Comparison of ENCODE assay signal across 15 cellular contexts in the genomic region with DNA sequence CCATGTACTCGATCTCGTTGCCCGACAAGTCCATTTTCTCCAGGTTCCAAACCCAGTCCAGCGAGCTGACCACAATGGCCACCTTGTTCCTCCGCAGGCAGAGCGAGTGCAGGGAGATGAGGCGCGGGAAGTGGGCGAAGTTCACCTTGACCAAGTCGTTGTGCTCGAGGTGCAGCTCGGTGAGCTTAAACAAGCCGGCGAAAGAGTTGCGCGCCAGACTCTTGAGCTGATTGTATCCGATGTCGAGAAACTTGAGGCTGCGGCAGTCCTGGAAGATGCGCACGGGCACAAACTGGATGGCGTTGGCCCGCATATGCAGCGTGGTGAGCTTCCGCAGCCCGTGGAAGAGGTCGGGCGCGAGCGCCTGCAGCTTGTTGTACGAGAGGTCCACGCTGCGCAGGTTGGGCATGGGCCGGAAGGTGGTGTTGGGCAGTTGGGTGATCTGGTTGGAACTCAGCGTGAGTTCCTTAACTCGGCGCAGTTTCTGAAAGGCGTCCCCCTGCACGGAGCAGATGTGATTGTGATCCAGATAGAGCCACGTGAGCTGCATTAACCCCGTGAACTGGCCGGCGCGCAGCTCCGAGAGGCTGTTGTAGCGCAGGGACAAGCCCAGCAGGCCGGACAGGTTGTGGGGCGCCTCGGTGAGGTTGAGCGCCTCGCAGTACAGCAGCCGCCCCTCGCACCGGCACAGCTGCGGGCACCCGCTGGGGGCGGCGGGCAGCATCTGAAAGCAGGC. TPM values are rescaled to one million over a fixed set of nuclear protein-coding genes. Genes with fewer than 3 reads are reported as not detected.
DNase-seq lines count a peak whose midpoint lies in the region; ATAC-seq, FAIRE-seq and TF ChIP-seq lines count a peak whose summit lies in the region.
"Had no signal": no experiment of that assay in that cellular context is flagged by ENCODE, and none has a peak within 500 bp of the region (broad histone marks: within the 10 kb centered on the region; RNA-seq: fewer than 3 reads in every experiment).

No MANE protein-coding gene starts in this region.

- H3K27me3 ChIP-seq in HUES6 (ENCODE audit: control insufficient read depth, insufficient read depth, low read length) (peaks cover 89% of the 10 kb centered on the region), endodermal cell (ENCODE audit: control insufficient read depth, insufficient read depth, low read length, poor library complexity, severe bottlenecking) (peaks cover 62% of the 10 kb centered on the region), left lung (peaks cover 46 to 67% of the 10 kb centered on the region in 2 donors), smooth muscle cell (ENCODE audit: low read depth) (peaks cover 95% of the 10 kb centered on the region)

- ATAC-seq in left lung = peak; percentile 54
- no peak for ATAC-seq in HG03135 (IDR thresholded peaks at IDR 0.05; ENCODE audit: unreplicated experiment)
- no peak for ATAC-seq in GM21526 (IDR thresholded peaks at IDR 0.05; ENCODE audit: low FRiP score, unreplicated experiment)

- TF ChIP-seq CTCF in endodermal cell (conservative IDR thresholded peaks at IDR 0.05) (no peak), left lung (IDR thresholded peaks at IDR 0.05) (no peak), smooth muscle cell (IDR thresholded peaks at IDR 0.05; ENCODE audit: borderline replicate concordance, insufficient read depth, poor library complexity, severe bottlenecking) (no peak)

- H3K4me2 ChIP-seq in smooth muscle cell = peak overlapping the region; percentile 99

- H3K4me3 Mint-ChIP-seq in endodermal cell = peak overlapping the region; percentile 66

- FAIRE-seq in H54 (lab: Jason Lieb, UNC) = no peak
- FAIRE-seq: frontal cortex had no signal

- DNase-seq in endodermal cell (peak; percentile 81), left lung (peak in 1 of 2 donors; percentile 69), smooth muscle cell (lab: John Stamatoyannopoulos, UW; ENCODE audit: unreplicated experiment) (no peak), H54 (ENCODE audit: insufficient read length, low spot score) (no peak), H4 (ENCODE audit: low spot score) (no peak)
- DNase-seq: activated CD4-positive, alpha-beta T cell treated with anti-CD3 and anti-CD28 coated beads, Interleukin-2, amount 50 U/mL, for 48 hours; Calu3; NCI-H1930; RPMI8226 had no signal

- H3K4me3 ChIP-seq in HUES6 (ENCODE audit: low read depth, low read length) = peak overlapping the region; percentile 65
- peak overlapping the region; percentile 82 for H3K4me3 ChIP-seq in endodermal cell (ENCODE audit: low read length)
- H3K4me3 ChIP-seq in left lung = no peak overlapping the region
- H3K4me3 ChIP-seq in smooth muscle cell = peak overlapping the region; percentile 78

- peak overlapping the region; percentile 94 for H2AFZ ChIP-seq in smooth muscle cell (ENCODE audit: low read depth)

- H3K36me3 Mint-ChIP-seq in endodermal cell (ENCODE audit: low read depth) = no peaks in the 10 kb centered on the region

- H3K9me3 ChIP-seq in HUES6 (ENCODE audit: control insufficient read depth, insufficient read depth, low read depth, low read length) (no peaks in the 10 kb centered on the region), endodermal cell (ENCODE audit: control insufficient read depth, low read length) (no peaks in the 10 kb centered on the region), left lung (no peaks in the 10 kb centered on the region), smooth muscle cell (replicated peaks; ENCODE audit: low read depth) (no peaks in the 10 kb centered on the region)
- H3K9me3 ChIP-seq: ascending aorta, HAP-1 had no signal

- H3K27ac ChIP-seq in HUES6 (ENCODE audit: low read depth, low read length) = no peak overlapping the region
- H3K27ac ChIP-seq in endodermal cell (ENCODE audit: low read depth, low read length) = no peak overlapping the region
- H3K27ac ChIP-seq in left lung = no peak overlapping the region
- H3K27ac ChIP-seq in smooth muscle cell (ENCODE audit: low read depth) = no peak overlapping the region
- H3K27ac ChIP-seq: ascending aorta had no signal

- no peaks in the 10 kb centered on the region for H3K9me3 Mint-ChIP-seq in endodermal cell

- no peak for TF ChIP-seq POLR2A in H54 (IDR thresholded peaks at IDR 0.05; ENCODE audit: low read depth, low read length)

- H3K36me3 ChIP-seq in HUES6 (ENCODE audit: control insufficient read depth, insufficient read depth, low read length) = no peaks in the 10 kb centered on the region
- no peaks in the 10 kb centered on the region for H3K36me3 ChIP-seq in endodermal cell (ENCODE audit: control insufficient read depth, insufficient read depth, low read length)
- no peaks in the 10 kb centered on the region for H3K36me3 ChIP-seq in left lung
- no peaks in the 10 kb centered on the region for H3K36me3 ChIP-seq in smooth muscle cell (ENCODE audit: low read depth)
- H3K36me3 ChIP-seq: ascending aorta, HAP-1 had no signal

- H3K27ac Mint-ChIP-seq in endodermal cell = peak overlapping the region; percentile 30

- peaks cover 58% of the 10 kb centered on the region for H3K4me1 Mint-ChIP-seq in endodermal cell

- no peaks in the 10 kb centered on the region for H4K20me1 ChIP-seq in smooth muscle cell (ENCODE audit: low read depth)

- H3K4me1 ChIP-seq in HUES6 (ENCODE audit: control insufficient read depth, insufficient read depth, low read length) = peaks cover 59% of the 10 kb centered on the region
- no peaks in the 10 kb centered on the region for H3K4me1 ChIP-seq in endodermal cell (ENCODE audit: control insufficient read depth, insufficient read depth, low read length)
- H3K4me1 ChIP-seq in left lung = peaks cover 9 to 13% of the 10 kb centered on the region in 2 donors
- H3K4me1 ChIP-seq in smooth muscle cell (ENCODE audit: low read depth) = peaks cover 16% of the 10 kb centered on the region
- H3K4me1 ChIP-seq: ascending aorta, HAP-1 had no signal

- 23 to 46% methylated on average over 31 to 58 of the region's 58 CpGs for WGBS in endodermal cell (ENCODE audit: insufficient coverage in 1 of 2, insufficient read length in 1 of 2), 2 experiments
- 6% methylated on average over 58 of the region's 58 CpGs for WGBS in smooth muscle cell (ENCODE audit: low lambda C conversion rate)

- no peaks in the 10 kb centered on the region for H3F3A ChIP-seq in smooth muscle cell (ENCODE audit: low read depth)

- H3K27me3 Mint-ChIP-seq in endodermal cell (ENCODE audit: insufficient read depth) = peaks cover 80% of the 10 kb centered on the region

- intact Hi-C loops in left lung (cut with DNase I) = no loop called here

- peak overlapping the region; percentile 12 for H3K9ac ChIP-seq in HUES6 (ENCODE audit: low read length)
- H3K9ac ChIP-seq in endodermal cell (ENCODE audit: extremely low read depth, low read length, poor library complexity, severe bottlenecking) = no peak overlapping the region
- no peak overlapping the region for H3K9ac ChIP-seq in smooth muscle cell (ENCODE audit: low read depth)

- H3K79me2 ChIP-seq in smooth muscle cell (ENCODE audit: low read depth) = no peaks in the 10 kb centered on the region

RNA-seq across cellular contexts. Expression of gene LRRTM1, which starts 1.4 kb away (rescaled TPM):
- 10 to 100 TPM in 1 of 2 donors, 1 to 10 TPM in 1; 3.3 to 11.3 TPM for total RNA-seq in endodermal cell
- polyA plus RNA-seq in endodermal cell (2013, experiment 1 of 2) = 2.0 TPM
- 1.5 TPM for polyA plus RNA-seq in endodermal cell (2013, experiment 2 of 2)
- total RNA-seq in left lung = not detected
- 7.4 and 14.9 TPM in 2 replicates for total RNA-seq in smooth muscle cell
- polyA plus RNA-seq in smooth muscle cell = 9.3 and 17.7 TPM in 2 replicates
- not detected in 2 replicates for total RNA-seq in H4 (2014; rRNA removed; shearing (Covaris generic))
- total RNA-seq: Calu3 had no signal

Comparison
In these comparisons a context has a peak if more than half of its experiments do, and no peak if none do; other contexts are left out.
1. H3K4me3 ChIP-seq: peak in HUES6 (single experiment), endodermal cell (single experiment) and smooth muscle cell (single experiment); none in left lung (0 of 2).